ENCODE assay signal across 25 cellular contexts in the genomic region with DNA sequence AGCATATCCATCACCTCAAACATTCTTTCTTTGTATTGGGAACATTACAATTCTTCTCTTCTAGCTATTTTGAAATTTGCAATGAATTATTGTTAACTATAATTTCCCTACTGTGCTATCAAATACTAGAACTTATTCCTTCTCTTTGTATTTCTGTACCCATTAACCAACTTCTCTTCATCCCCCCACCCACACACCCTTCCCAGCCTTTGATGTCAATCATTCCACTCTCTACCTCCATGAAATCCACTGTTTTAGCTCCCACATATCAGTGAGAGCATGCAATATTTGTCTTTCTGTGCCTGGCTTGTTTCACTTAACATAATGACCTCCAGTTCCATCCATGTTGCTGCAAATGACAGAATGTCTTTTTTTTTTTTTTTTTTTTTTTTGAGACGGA. TPM values are rescaled to one million over a fixed set of nuclear protein-coding genes. Genes with fewer than 3 reads are reported as not detected.
DNase-seq lines count a peak whose midpoint lies in the region; ATAC-seq and TF ChIP-seq lines count a peak whose summit lies in the region.
"Had no signal": no experiment of that assay in that cellular context is flagged by ENCODE, and none has a peak within 500 bp of the region (broad histone marks: within the 10 kb centered on the region; RNA-seq: fewer than 3 reads in every experiment).

No MANE protein-coding gene starts in this region.

- DNase-seq in heart left ventricle (no peak), left cardiac atrium (no peak), right atrium auricular region (ENCODE audit: low spot score) (no peak), left ventricle myocardium superior (no peak), mesothelial cell of epicardium (ENCODE audit: low spot score in 2 of 2, unreplicated experiment in 2 of 2) (no peak), lower leg skin (ENCODE audit: low spot score in 2 of 2) (no peak), hepatic stellate cell (ENCODE audit: low spot score) (no peak)
- DNase-seq: 8988T; ACHN; AML-193; BE2C; CD4-positive, alpha-beta T cell; CD8-positive, alpha-beta memory T cell; DMS 273 treated with DMSO at 0.1 percent for 48 hours; DMS79; EL; GDM1; GM23248; H7; HCEC 1CT had no signal

- TF ChIP-seq CTCF in heart left ventricle (IDR thresholded peaks at IDR 0.05) (no peak), right atrium auricular region (IDR thresholded peaks at IDR 0.05) (no peak), mesothelial cell of epicardium (IDR thresholded peaks at IDR 0.05; ENCODE audit: unreplicated experiment) (no peak), lower leg skin (IDR thresholded peaks at IDR 0.05) (no peak)

- H3K9me3 Mint-ChIP-seq in mesothelial cell of epicardium, result peaks cover 4% of the 10 kb centered on the region
- H3K9me3 Mint-ChIP-seq: CD4-positive, alpha-beta T cell; CD8-positive, alpha-beta memory T cell had no signal

- H3K27ac Mint-ChIP-seq in mesothelial cell of epicardium, result peak overlapping the region; percentile 70
- H3K27ac Mint-ChIP-seq: CD4-positive, alpha-beta T cell; CD8-positive, alpha-beta memory T cell had no signal

- peaks cover 29% of the 10 kb centered on the region for H3K4me1 Mint-ChIP-seq in mesothelial cell of epicardium
- H3K4me1 Mint-ChIP-seq: CD8-positive, alpha-beta memory T cell had no signal

- H3K27me3 ChIP-seq in heart left ventricle, result no peaks in the 10 kb centered on the region
- no peaks in the 10 kb centered on the region for H3K27me3 ChIP-seq in right atrium auricular region
- H3K27me3 ChIP-seq: BE2C; BLaER1 treated with 17β-estradiol and CSF1 and Interleukin-3, amounts not matched to agents 10 nM and 100 nM had no signal

- H3K9me3 ChIP-seq in heart left ventricle (no peaks in the 10 kb centered on the region), right atrium auricular region (no peaks in the 10 kb centered on the region)
- H3K9me3 ChIP-seq: A549, BE2C had no signal

- H3K4me1 ChIP-seq in heart left ventricle (peaks cover 11 to 88% (median 60%) of the 10 kb centered on the region in 12 donors), right atrium auricular region (peaks cover 0 to 77% of the 10 kb centered on the region in 2 donors)
- H3K4me1 ChIP-seq: BE2C had no signal

- H3K4me3 Mint-ChIP-seq in mesothelial cell of epicardium, result no peak overlapping the region
- H3K4me3 Mint-ChIP-seq: CD14-positive monocyte; CD4-positive, alpha-beta T cell; CD8-positive, alpha-beta memory T cell had no signal

- H3K27ac ChIP-seq in heart left ventricle (peak overlapping the region in 10 of 12 donors; percentile 58 to 96 (median 89)), right atrium auricular region (peak overlapping the region; percentile 74 to 95)
- H3K27ac ChIP-seq: A549, GM23248 had no signal

- H3K27me3 Mint-ChIP-seq in mesothelial cell of epicardium (ENCODE audit: low read depth), result no peaks in the 10 kb centered on the region

- ATAC-seq in heart left ventricle (no peak), left cardiac atrium (no peak), left ventricle myocardium superior (no peak)
- ATAC-seq: A549, GM12878 had no signal

- peaks cover 0 to 40% (median 20%) of the 10 kb centered on the region in 9 donors for H3K36me3 ChIP-seq in heart left ventricle
- H3K36me3 ChIP-seq in right atrium auricular region, result peaks cover 28% of the 10 kb centered on the region
- H3K36me3 ChIP-seq: BE2C had no signal

- WGBS in heart left ventricle, 4 donors, result 45 to 73% (median 60%) methylated on average over 1 of the region's 1 CpG
- 88 to 89% methylated on average over 1 of the region's 1 CpG for WGBS in lower leg skin, 2 donors

- TF ChIP-seq POLR2A in heart left ventricle (IDR thresholded peaks at IDR 0.05) (no peak), lower leg skin (IDR thresholded peaks at IDR 0.05) (no peak)

- H3K4me3 ChIP-seq in heart left ventricle (no peak overlapping the region), right atrium auricular region (no peak overlapping the region), lower leg skin (ENCODE audit: low read depth, poor library complexity, severe bottlenecking) (no peak overlapping the region)
- H3K4me3 ChIP-seq: A549; BLaER1 treated with 17β-estradiol and CSF1 and Interleukin-3, amounts not matched to agents 10 nM and 100 nM; GM12878; GM23248 had no signal

- intact Hi-C loops in heart left ventricle (cut with DNase I), result no loop called here
- intact Hi-C loops in left cardiac atrium (cut with DNase I), result no loop called here
- intact Hi-C loops in left ventricle myocardium superior (cut with micrococcal nuclease), result no loop called here
- intact Hi-C loops in lower leg skin (cut with DNase I; ENCODE audit: low total_unique reads), result no loop called here

- peaks cover 22% of the 10 kb centered on the region for H3K36me3 Mint-ChIP-seq in mesothelial cell of epicardium
- H3K36me3 Mint-ChIP-seq: CD8-positive, alpha-beta memory T cell had no signal

RNA-seq across cellular contexts. Expression of a gene that starts 30.6 kb away (rescaled TPM):
- total RNA-seq in heart left ventricle, result 100 to 1,000 TPM; 227 to 413 (median 254) TPM
- 100 to 1,000 TPM; 112 to 245 TPM for polyA plus RNA-seq in heart left ventricle
- 100 to 1,000 TPM; 213 to 242 TPM for total RNA-seq in left cardiac atrium
- total RNA-seq in right atrium auricular region, result 100 to 1,000 TPM; 174 to 288 TPM
- 405 TPM for total RNA-seq in left ventricle myocardium superior
- total RNA-seq in mesothelial cell of epicardium, result 37.3 to 40.4 TPM (median 40.1 TPM) in 3 replicates
- total RNA-seq in lower leg skin, result 10 to 100 TPM in 2 of 4 donors, 1 to 10 TPM in 2; 6.3 to 22.2 (median 10.3) TPM

RNA-seq across cellular contexts. Expression of a gene that starts 49.3 kb away (rescaled TPM):
- total RNA-seq in heart left ventricle (not detected), left cardiac atrium (not detected), right atrium auricular region (not detected), left ventricle myocardium superior (0.59 TPM), mesothelial cell of epicardium (0.34 to 1.1 TPM (median 0.44 TPM) in 3 replicates), lower leg skin (under 1 TPM in 1 of 4 donors, not detected in 3; 0.42 TPM)
- not detected for polyA plus RNA-seq in heart left ventricle
- total RNA-seq: CD8-positive, alpha-beta memory T cell; GM12878; GM23248; H1 had no signal
- polyA plus RNA-seq: CD14-positive monocyte had no signal

RNA-seq across cellular contexts. Expression of a gene that starts 55.4 kb away (rescaled TPM):
- total RNA-seq in heart left ventricle (1 to 10 TPM in 6 of 9 donors, under 1 TPM in 3; 0.87 to 2.7 (median 1.7) TPM), left cardiac atrium (under 1 TPM; 0.52 to 0.91 TPM), right atrium auricular region (1 to 10 TPM; 1.6 to 2.6 TPM), left ventricle myocardium superior (1.2 TPM), mesothelial cell of epicardium (5.9 to 6.9 TPM (median 6.8 TPM) in 3 replicates), lower leg skin (10 to 100 TPM; 44.5 to 59.5 (median 47.1) TPM)
- 1 to 10 TPM in 1 of 2 donors, under 1 TPM in 1; 0.42 to 1.0 TPM for polyA plus RNA-seq in heart left ventricle
- total RNA-seq: GM12878 had no signal
- polyA plus RNA-seq: CD14-positive monocyte; CD8-positive, alpha-beta memory T cell; GM12878 had no signal
